Comparison of ENCODE assay signal across 1 cellular context in genomic region chr13:39672378-39673132, GRCh38.
TF ChIP-seq lines count a peak whose summit lies in the region.

No MANE protein-coding gene starts in this region.

TF ChIP-seq in H1, 55 proteins besides CTCF, POLR2A, EP300 and RAD21:
- TF ChIP-seq TBP (IDR thresholded peaks at IDR 0.05; ENCODE audit: low read depth, low read length), result no peak
- no peak for TF ChIP-seq USF2 (IDR thresholded peaks at IDR 0.05; ENCODE audit: low read length)
- no peak for TF ChIP-seq GTF2F1 (IDR thresholded peaks at IDR 0.05; ENCODE audit: borderline replicate concordance, low read depth, low read length)
- TF ChIP-seq ZNF274 (IDR thresholded peaks at IDR 0.05; ENCODE audit: borderline replicate concordance, extremely low read depth, low read length), result no peak
- TF ChIP-seq SAP30 (IDR thresholded peaks at IDR 0.05; ENCODE audit: insufficient read depth, insufficient replicate concordance, low read length), result no peak
- 0 out of 2 replicates have a peak, but pooled peaks have one; percentile 37 for TF ChIP-seq KDM1A (IDR thresholded peaks at IDR 0.05; ENCODE audit: borderline replicate concordance, low read length)
